Comparison of ENCODE assay signal across 9 cellular contexts in genomic region chr14:105091335-105092123, GRCh38. TPM values are rescaled to one million over a fixed set of nuclear protein-coding genes. Genes with fewer than 3 reads are reported as not detected.
DNase-seq lines count a peak whose midpoint lies in the region; ATAC-seq, FAIRE-seq and TF ChIP-seq lines count a peak whose summit lies in the region.
"Had no signal": no experiment of that assay in that cellular context is flagged by ENCODE, and none has a peak within 500 bp of the region (broad histone marks: within the 10 kb centered on the region; RNA-seq: fewer than 3 reads in every experiment).

No MANE protein-coding gene starts in this region.

- H3K4me3 Mint-ChIP-seq in activated CD4-positive, alpha-beta memory T cell treated with anti-CD3 and anti-CD28 coated beads, Interleukin-2, amount 10 ng/mL, durations not matched to agents 7 days and 5 days = no peak overlapping the region
- no peak overlapping the region for H3K4me3 Mint-ChIP-seq in activated CD4-positive, alpha-beta memory T cell treated with anti-CD3 and anti-CD28 coated beads for 36 hours

- TF ChIP-seq POLR2A in K562 (conservative IDR thresholded peaks at IDR 0.05) (no peak), right lobe of liver (IDR thresholded peaks at IDR 0.05) (peak; percentile 73), transverse colon (IDR thresholded peaks at IDR 0.05) (peak; percentile 78)

- intact Hi-C loops in activated CD4-positive, alpha-beta memory T cell treated with anti-CD3 and anti-CD28 coated beads for 36 hours (cut with micrococcal nuclease) = loop anchor here (5.0 kb wide), 3 partner anchors 81 to 211 kb away; partner anchors contain the start of gene BRF1
- intact Hi-C loops in K562 (cut with micrococcal nuclease) (loop anchor here (5.0 kb wide), 2 partner anchors 91 to 436 kb away; partner anchors contain the start of genes NUDT14 and TMEM121), right lobe of liver (cut with DNase I) (loop anchor here in 1 of 2 donors (10.0 kb wide), 2 partner anchors 193 to 263 kb away; no protein-coding TSS in a partner anchor), transverse colon (cut with DNase I; ENCODE audit: low total_unique reads) (loop anchor here (10.0 kb wide), 1 partner anchor 263 kb away; no protein-coding TSS in a partner anchor)

- in situ Hi-C loops in K562 (cut with MboI) (loop anchor here (10.0 kb wide), 2 partner anchors 193 to 263 kb away; no protein-coding TSS in a partner anchor), transverse colon (cut with MboI; ENCODE audit: low pct_ligation_motif_present in 1 of 4, low pct_unique_long_range_greater_than_20kb in 1 of 4, low sequenced_read_pairs in 3 of 4) (loop anchor here in 2 of 4 donors (10.0 to 25.0 kb wide), 2 partner anchors 196 to 263 kb away; no protein-coding TSS in a partner anchor)

- CTCF ChIA-PET in activated CD4-positive, alpha-beta memory T cell treated with anti-CD3 and anti-CD28 coated beads, Interleukin-2, amount 10 ng/mL, durations not matched to agents 7 days and 5 days (lab: Charles Lee) = interaction anchor here (1.4 to 2.3 kb wide), 3 partner anchors 11 to 260 kb away, joined by 3 to 21 read pairs (median 12); partner anchors contain the start of gene GPR132
- CTCF ChIA-PET in activated CD4-positive, alpha-beta memory T cell treated with anti-CD3 and anti-CD28 coated beads for 36 hours (lab: Charles Lee) = interaction anchor here (1.0 to 9.6 kb wide), 10 partner anchors 11 to 260 kb away, joined by 3 to 179 read pairs (median 6); partner anchors contain the start of genes GPR132 and NUDT14
- CTCF ChIA-PET in K562 (lab: Yijun Ruan, JAX; ENCODE audit: low intra/inter-chr PET ratio) = no interaction called here

- H3K9ac ChIP-seq in K562 (ENCODE audit: insufficient read depth in 1 of 2, low read depth in 2 of 2, low read length in 2 of 2) = 0 out of 4 replicates have a peak overlapping the region, but pooled peaks of 1 of the 2 experiments have one; percentile 52

- H3K27me3 Mint-ChIP-seq in activated CD4-positive, alpha-beta memory T cell treated with anti-CD3 and anti-CD28 coated beads, Interleukin-2, amount 10 ng/mL, durations not matched to agents 7 days and 5 days = peaks cover 7% of the 10 kb centered on the region
- H3K27me3 Mint-ChIP-seq in activated CD4-positive, alpha-beta memory T cell treated with anti-CD3 and anti-CD28 coated beads for 36 hours = no peaks in the 10 kb centered on the region

- FAIRE-seq in K562 (lab: Jason Lieb, UNC) = no peak
- FAIRE-seq: TTC549 had no signal

- H3K9me1 ChIP-seq in K562 (ENCODE audit: control insufficient read depth, insufficient read depth, low read length) = peaks cover 5% of the 10 kb centered on the region

- no TSS peak for BruUV-seq in K562 (replicated peaks; lab: Mats Ljungman, UMichigan)

- no peaks in the 10 kb centered on the region for H3K9me3 Mint-ChIP-seq in activated CD4-positive, alpha-beta memory T cell treated with anti-CD3 and anti-CD28 coated beads, Interleukin-2, amount 10 ng/mL, durations not matched to agents 7 days and 5 days
- no peaks in the 10 kb centered on the region for H3K9me3 Mint-ChIP-seq in activated CD4-positive, alpha-beta memory T cell treated with anti-CD3 and anti-CD28 coated beads for 36 hours

- H2AFZ ChIP-seq in K562 (ENCODE audit: low read depth, low read length) = no peak overlapping the region

- WGBS in K562 (ENCODE audit: insufficient coverage, low coverage, missing lambda C conversion rate) = 57% methylated on average over 8 of the region's 22 CpGs
- WGBS in right lobe of liver (ENCODE audit: insufficient coverage, low coverage, low lambda C conversion rate, missing lambda C conversion rate) = 0% methylated on average over 1 of the region's 22 CpGs
- WGBS in transverse colon (ENCODE audit: low coverage in 1 of 2), 2 donors = 68% methylated on average over 9 of the region's 22 CpGs; no CpG with 5 or more reads in 1 of the 2 donors

- H3K36me3 ChIP-seq in K562 (ENCODE audit: control insufficient read depth, insufficient read depth, low read length) = no peaks in the 10 kb centered on the region
- H3K36me3 ChIP-seq in right lobe of liver = no peaks in the 10 kb centered on the region
- H3K36me3 ChIP-seq in transverse colon = no peaks in the 10 kb centered on the region

- no peak for TF ChIP-seq EP300 in K562 (IDR thresholded peaks at IDR 0.05; ENCODE audit: low read length)
- peak; percentile 74 for TF ChIP-seq EP300 in transverse colon (IDR thresholded peaks at IDR 0.05; ENCODE audit: low read depth)

- no peaks in the 10 kb centered on the region for H3K36me3 Mint-ChIP-seq in activated CD4-positive, alpha-beta memory T cell treated with anti-CD3 and anti-CD28 coated beads, Interleukin-2, amount 10 ng/mL, durations not matched to agents 7 days and 5 days (ENCODE audit: low read depth)
- no peaks in the 10 kb centered on the region for H3K36me3 Mint-ChIP-seq in activated CD4-positive, alpha-beta memory T cell treated with anti-CD3 and anti-CD28 coated beads for 36 hours

- H3K27ac Mint-ChIP-seq in activated CD4-positive, alpha-beta memory T cell treated with anti-CD3 and anti-CD28 coated beads, Interleukin-2, amount 10 ng/mL, durations not matched to agents 7 days and 5 days = peak overlapping the region; percentile 16
- no peak overlapping the region for H3K27ac Mint-ChIP-seq in activated CD4-positive, alpha-beta memory T cell treated with anti-CD3 and anti-CD28 coated beads for 36 hours

- no peak for TF ChIP-seq RAD21 in K562 (CRISPR knock-in tag; conservative IDR thresholded peaks at IDR 0.05 in 1 of 2, IDR thresholded peaks at IDR 0.05 in 1 of 2)

- H3K4me1 ChIP-seq in K562 (replicated peaks in 1 of 2; ENCODE audit: control insufficient read depth in 2 of 2, insufficient read depth in 2 of 2, low read length in 2 of 2) (peaks cover 3 to 74% of the 10 kb centered on the region in 2 experiments; a peak in 2 of 5 replicates), right lobe of liver (peaks cover 2 to 30% (median 16%) of the 10 kb centered on the region in 4 donors), transverse colon (peaks cover 30 to 68% (median 61%) of the 10 kb centered on the region in 4 donors)

- POLR2A ChIA-PET in activated CD4-positive, alpha-beta memory T cell treated with anti-CD3 and anti-CD28 coated beads, Interleukin-2, amount 10 ng/mL, durations not matched to agents 7 days and 5 days (lab: Charles Lee) = no interaction called here
- POLR2A ChIA-PET in activated CD4-positive, alpha-beta memory T cell treated with anti-CD3 and anti-CD28 coated beads for 36 hours (lab: Charles Lee) = no interaction called here
- POLR2A ChIA-PET in K562 (lab: Yijun Ruan, JAX) = interaction anchor here (0.5 kb wide), 1 partner anchor 1362 kb away, joined by 3 read pairs; no protein-coding TSS in a partner anchor

- H3K27me3 ChIP-seq in K562 (ENCODE audit: control insufficient read depth in 2 of 2, insufficient read depth in 2 of 2, low read length in 2 of 2) = peaks cover 10 to 23% of the 10 kb centered on the region in 2 experiments; a peak in 3 of 5 replicates
- peaks cover 0 to 8% of the 10 kb centered on the region in 2 donors for H3K27me3 ChIP-seq in right lobe of liver
- peaks cover 14% of the 10 kb centered on the region for H3K27me3 ChIP-seq in transverse colon

- H3K9me3 ChIP-seq in K562 (replicated peaks; ENCODE audit: control insufficient read depth, insufficient read depth, low read depth, low read length) (no peaks in the 10 kb centered on the region), right lobe of liver (no peaks in the 10 kb centered on the region), transverse colon (no peaks in the 10 kb centered on the region)

- no peak overlapping the region for H3K27ac ChIP-seq in K562 (ENCODE audit: extremely low read depth, low read depth, low read length)
- H3K27ac ChIP-seq in right lobe of liver = peak overlapping the region; percentile 30 to 43 (median 37)
- H3K27ac ChIP-seq in transverse colon = peak overlapping the region; percentile 93 to 97 (median 94)

- peaks cover 35% of the 10 kb centered on the region for H3K4me1 Mint-ChIP-seq in activated CD4-positive, alpha-beta memory T cell treated with anti-CD3 and anti-CD28 coated beads, Interleukin-2, amount 10 ng/mL, durations not matched to agents 7 days and 5 days
- H3K4me1 Mint-ChIP-seq in activated CD4-positive, alpha-beta memory T cell treated with anti-CD3 and anti-CD28 coated beads for 36 hours (ENCODE audit: low read depth) = peaks cover 17% of the 10 kb centered on the region

- no peaks in the 10 kb centered on the region for H4K20me1 ChIP-seq in K562 (replicated peaks; ENCODE audit: control insufficient read depth, insufficient read depth, low read length)

- H3K4me3 ChIP-seq in K562 (no peak overlapping the region), right lobe of liver (no peak overlapping the region), transverse colon (no peak overlapping the region)

- TF ChIP-seq CTCF in K562 (IDR thresholded peaks at IDR 0.05 in 2 of 3, conservative IDR thresholded peaks at IDR 0.05 in 1 of 3; ENCODE audit: insufficient read depth in 2 of 3, low read depth in 1 of 3, low read length in 3 of 3) = no peak
- TF ChIP-seq CTCF in right lobe of liver (IDR thresholded peaks at IDR 0.05) = no peak
- no peak for TF ChIP-seq CTCF in transverse colon (IDR thresholded peaks at IDR 0.05)

- no peaks in the 10 kb centered on the region for H3K79me2 ChIP-seq in K562 (ENCODE audit: control insufficient read depth, insufficient read depth, low read length)

- ATAC-seq in K562 (no peak), right lobe of liver (peak; percentile 72 to 84 (median 82)), HG02970 (IDR thresholded peaks at IDR 0.05; ENCODE audit: low FRiP score, unreplicated experiment) (no peak)

- H3K4me2 ChIP-seq in K562 (ENCODE audit: insufficient read depth, low read length) = no peak overlapping the region

- DNase-seq in activated CD4-positive, alpha-beta memory T cell treated with anti-CD3 and anti-CD28 coated beads, Interleukin-2, amount 10 ng/mL, durations not matched to agents 7 days and 5 days = no peak
- DNase-seq in activated CD4-positive, alpha-beta memory T cell treated with anti-CD3 and anti-CD28 coated beads for 36 hours = no peak
- DNase-seq in K562 (ENCODE audit: extremely low read depth in 1 of 4, low spot score in 3 of 4) (no peak), right lobe of liver (peak; percentile 93 to 97 (median 95)), transverse colon (peak; percentile 94), SHP77 treated with DMSO at 0.1 percent for 48 hours (lab: John Stamatoyannopoulos, UW) (no peak), HuH-7 (ENCODE audit: low spot score) (no peak)

RNA-seq across cellular contexts. Expression of gene GPR132, which starts 26.3 kb away (rescaled TPM):
- 10 to 100 TPM; 51.2 to 51.4 TPM for total RNA-seq in activated CD4-positive, alpha-beta memory T cell treated with anti-CD3 and anti-CD28 coated beads, Interleukin-2, amount 10 ng/mL, durations not matched to agents 7 days and 5 days
- 10 to 100 TPM; 33.4 to 34.2 TPM for total RNA-seq in activated CD4-positive, alpha-beta memory T cell treated with anti-CD3 and anti-CD28 coated beads for 36 hours
- total RNA-seq in K562 (2011; cell fraction: chromatin; rRNA removed; ENCODE audit: low replicate concordance) = 0.23 and 0.51 TPM in 2 replicates
- total RNA-seq in K562 (2011; cell fraction: nucleolus; rRNA removed) = 0.26 and 0.50 TPM in 2 replicates
- 0.23 and 0.44 TPM in 2 replicates for total RNA-seq in K562 (2011; cell fraction: nucleoplasm; rRNA removed)
- 0.49 and 0.50 TPM in 2 replicates for total RNA-seq in K562 (2014; rRNA removed)
- total RNA-seq in K562 (2014; rRNA removed; fragmentation: Illumina TruSeq; extraction: Trizol) = 0.19 and 0.25 TPM in 2 replicates
- 0.98 and 1.0 TPM in 2 replicates for total RNA-seq in K562 (2015; rRNA removed; fragmentation: Illumina TruSeq; extraction: Trizol)
- total RNA-seq in K562 (2021) = 0.49 and 1.1 TPM in 2 replicates
- polyA plus RNA-seq in K562 (2011; rRNA removed) = 0.01 and 0.22 TPM in 2 replicates
- polyA plus RNA-seq in K562 (2011; cell fraction: cytosol; rRNA removed) = 0.34 and 1.1 TPM in 2 replicates
- 0.27 and 0.41 TPM in 2 replicates for polyA plus RNA-seq in K562 (2011; cell fraction: nucleus; rRNA removed)
- polyA plus RNA-seq in K562 (2012) = 0.59 and 3.2 TPM in 2 replicates
- 0.22 and 0.24 TPM in 2 replicates for polyA plus RNA-seq in K562 (2014; fragmentation: Illumina TruSeq; extraction: Trizol)
- under 1 TPM in 1 of 2 experiments, not detected in 1; 0.01 TPM for polyA plus RNA-seq in K562 (2014; fragmentation: Nextera tagmentation; extraction: Ambion mirVana)
- 0.23 and 0.46 TPM in 2 replicates for polyA plus RNA-seq in K562 (2014; rRNA removed)
- polyA minus RNA-seq in K562 (2011; rRNA and poly(A)+ RNA removed) = 0.06 TPM in 1 of 2 replicates, not detected in the other
- not detected in 2 replicates for polyA minus RNA-seq in K562 (2011; cell fraction: cytosol; rRNA and poly(A)+ RNA removed)
- 0.13 and 0.33 TPM in 2 replicates for polyA minus RNA-seq in K562 (2011; cell fraction: nucleus; rRNA and poly(A)+ RNA removed)
- total RNA-seq in right lobe of liver = under 1 TPM; 0.11 to 0.84 (median 0.39) TPM
- 10 to 100 TPM in 1 of 4 donors, 1 to 10 TPM in 1, under 1 TPM in 2; 0.20 to 11.6 (median 2.1) TPM for total RNA-seq in transverse colon

Comparison
In these comparisons a context has a peak if more than half of its experiments do, and no peak if none do; other contexts are left out.
1. DNase-seq: peak in right lobe of liver (3 of 3) and transverse colon (single experiment); none in activated CD4-positive, alpha-beta memory T cell treated with anti-CD3 and anti-CD28 coated beads, Interleukin-2, amount 10 ng/mL, durations not matched to agents 7 days and 5 days (single experiment), activated CD4-positive, alpha-beta memory T cell treated with anti-CD3 and anti-CD28 coated beads for 36 hours (single experiment), K562 (0 of 4), SHP77 treated with DMSO at 0.1 percent for 48 hours (single experiment) and HuH-7 (single experiment).
2. ATAC-seq: peak in right lobe of liver (4 of 4); none in K562 (single experiment) and HG02970 (single experiment).